Comparison of ENCODE assay signal across 8 cellular contexts in genomic region chr1:15696956-15697521, GRCh38. TPM values are rescaled to one million over a fixed set of nuclear protein-coding genes. Genes with fewer than 3 reads are reported as not detected.
DNase-seq lines count a peak whose midpoint lies in the region; ATAC-seq and TF ChIP-seq lines count a peak whose summit lies in the region.

No MANE protein-coding gene starts in this region.

- no peaks in the 10 kb centered on the region for H4K20me1 ChIP-seq in PC-3 (ENCODE audit: low read length)

- H3K4me1 Mint-ChIP-seq in CD8-positive, alpha-beta memory T cell: peaks cover 22 to 43% (median 34%) of the 10 kb centered on the region in 3 donors
- H3K4me1 Mint-ChIP-seq in activated CD8-positive, alpha-beta memory T cell treated with anti-CD3 and anti-CD28 coated beads, Interleukin-2, amount 10 ng/mL, durations not matched to agents 7 days and 5 days: peaks cover 23% of the 10 kb centered on the region

- BruUV-seq in PC-3 (replicated peaks; lab: Mats Ljungman, UMichigan): no TSS peak

- H3K9me2 ChIP-seq in PC-3 (replicated peaks; ENCODE audit: low read length): no peaks in the 10 kb centered on the region

- no peaks in the 10 kb centered on the region for H3K9me3 ChIP-seq in CD8-positive, alpha-beta memory T cell (ENCODE audit: low read length)
- H3K9me3 ChIP-seq in WERI-Rb-1 (ENCODE audit: severe bottlenecking): no peaks in the 10 kb centered on the region
- H3K9me3 ChIP-seq in PC-3 (ENCODE audit: low read length): no peaks in the 10 kb centered on the region

- peaks cover 31% of the 10 kb centered on the region for H3K79me2 ChIP-seq in PC-3 (ENCODE audit: low read length)

- peak overlapping the region; percentile 65 to 96 (median 90) for H3K27ac Mint-ChIP-seq in CD8-positive, alpha-beta memory T cell
- H3K27ac Mint-ChIP-seq in activated CD8-positive, alpha-beta memory T cell treated with anti-CD3 and anti-CD28 coated beads, Interleukin-2, amount 10 ng/mL, durations not matched to agents 7 days and 5 days: peak overlapping the region; percentile 94

- CTCF ChIA-PET in CD8-positive, alpha-beta memory T cell (lab: Charles Lee): interaction anchor here (1.0 to 1.9 kb wide), 4 partner anchors 12 to 43 kb away, joined by 3 to 6 read pairs (median 4); no protein-coding TSS in a partner anchor
- CTCF ChIA-PET in activated CD8-positive, alpha-beta memory T cell treated with anti-CD3 and anti-CD28 coated beads, Interleukin-2, amount 10 ng/mL, durations not matched to agents 7 days and 5 days (lab: Charles Lee): interaction anchor here (0.6 to 1.7 kb wide), 6 partner anchors 9 to 1654 kb away, joined by 3 to 4 read pairs (median 3); no protein-coding TSS in a partner anchor
- CTCF ChIA-PET in PC-3 (lab: Charles Lee): no interaction called here

- peak overlapping the region; percentile 14 to 85 (median 78) for H3K4me3 Mint-ChIP-seq in CD8-positive, alpha-beta memory T cell
- H3K4me3 Mint-ChIP-seq in activated CD8-positive, alpha-beta memory T cell treated with anti-CD3 and anti-CD28 coated beads, Interleukin-2, amount 10 ng/mL, durations not matched to agents 7 days and 5 days: peak overlapping the region; percentile 65

- H3K27ac ChIP-seq in CD8-positive, alpha-beta memory T cell (ENCODE audit: low read depth, low read length): no peak overlapping the region
- H3K27ac ChIP-seq in temporal lobe (ENCODE audit: low read depth, low read length) (peak overlapping the region; percentile 92), WERI-Rb-1 (no peak overlapping the region), PC-3 (ENCODE audit: low read length) (no peak overlapping the region)

- no peaks in the 10 kb centered on the region for H3F3A ChIP-seq in PC-3 (ENCODE audit: low read length, unreplicated experiment)

- TF ChIP-seq CTCF in WERI-Rb-1 (IDR thresholded peaks at IDR 0.05; ENCODE audit: low read depth, low read length): no peak
- TF ChIP-seq CTCF in PC-3 (conservative IDR thresholded peaks at IDR 0.05; ENCODE audit: low read depth, low read length): no peak

- no peaks in the 10 kb centered on the region for H3K27me3 ChIP-seq in CD8-positive, alpha-beta memory T cell (ENCODE audit: insufficient read depth, low read length, poor library complexity, severe bottlenecking)
- no peaks in the 10 kb centered on the region for H3K27me3 ChIP-seq in WERI-Rb-1 (ENCODE audit: insufficient read depth, low read depth, severe bottlenecking)
- no peaks in the 10 kb centered on the region for H3K27me3 ChIP-seq in PC-3 (ENCODE audit: low read length)

- H3K27me3 Mint-ChIP-seq in CD8-positive, alpha-beta memory T cell: no peaks in the 10 kb centered on the region
- no peaks in the 10 kb centered on the region for H3K27me3 Mint-ChIP-seq in activated CD8-positive, alpha-beta memory T cell treated with anti-CD3 and anti-CD28 coated beads, Interleukin-2, amount 10 ng/mL, durations not matched to agents 7 days and 5 days

- peak overlapping the region; percentile 32 for H3K4me3 ChIP-seq in CD8-positive, alpha-beta memory T cell (ENCODE audit: low read length)
- no peak overlapping the region for H3K4me3 ChIP-seq in WERI-Rb-1 (ENCODE audit: low read depth, low read length)
- no peak overlapping the region for H3K4me3 ChIP-seq in PC-3 (ENCODE audit: low read length)

- POLR2A ChIA-PET in CD8-positive, alpha-beta memory T cell (lab: Charles Lee): interaction anchor here (0.6 to 1.4 kb wide), 3 partner anchors 8 to 1227 kb away, joined by 3 to 5 read pairs (median 5); no protein-coding TSS in a partner anchor
- POLR2A ChIA-PET in PC-3 (lab: Charles Lee; ENCODE audit: unreplicated experiment): no interaction called here

- no peak overlapping the region for H3K4me2 ChIP-seq in PC-3 (ENCODE audit: low read length)

- ATAC-seq in GM19467 (IDR thresholded peaks at IDR 0.05; ENCODE audit: unreplicated experiment) (peak; percentile 88), HG03520 (IDR thresholded peaks at IDR 0.05; ENCODE audit: unreplicated experiment) (peak; percentile 81), left colon (peak; percentile 41), PC-3 (no peak)
- ATAC-seq in activated CD8-positive, alpha-beta memory T cell treated with anti-CD3 and anti-CD28 coated beads, Interleukin-2, amount 10 ng/mL, durations not matched to agents 7 days and 5 days: peak; percentile 79

- no peak overlapping the region for H2AFZ ChIP-seq in PC-3 (ENCODE audit: low read length)

- no peaks in the 10 kb centered on the region for H3K9me3 Mint-ChIP-seq in CD8-positive, alpha-beta memory T cell
- H3K9me3 Mint-ChIP-seq in activated CD8-positive, alpha-beta memory T cell treated with anti-CD3 and anti-CD28 coated beads, Interleukin-2, amount 10 ng/mL, durations not matched to agents 7 days and 5 days (ENCODE audit: low read depth): no peaks in the 10 kb centered on the region

- no peak overlapping the region for H3K9ac ChIP-seq in PC-3 (ENCODE audit: low read length)

- no peaks in the 10 kb centered on the region for H3K36me3 ChIP-seq in CD8-positive, alpha-beta memory T cell (ENCODE audit: insufficient read depth, low read length)
- peaks cover 21% of the 10 kb centered on the region for H3K36me3 ChIP-seq in WERI-Rb-1
- H3K36me3 ChIP-seq in PC-3 (ENCODE audit: low read depth, low read length): no peaks in the 10 kb centered on the region

- H3K36me3 Mint-ChIP-seq in CD8-positive, alpha-beta memory T cell: peaks cover 0 to 17% (median 3%) of the 10 kb centered on the region in 3 donors
- H3K36me3 Mint-ChIP-seq in activated CD8-positive, alpha-beta memory T cell treated with anti-CD3 and anti-CD28 coated beads, Interleukin-2, amount 10 ng/mL, durations not matched to agents 7 days and 5 days: peaks cover 14% of the 10 kb centered on the region

- H3K4me1 ChIP-seq in CD8-positive, alpha-beta memory T cell (ENCODE audit: insufficient read depth, low read length): peaks cover 24% of the 10 kb centered on the region
- no peaks in the 10 kb centered on the region for H3K4me1 ChIP-seq in PC-3 (ENCODE audit: insufficient read depth, low read length)

- intact Hi-C loops in left colon (cut with DNase I, micrococcal nuclease): no loop called here
- intact Hi-C loops in PC-3 (cut with micrococcal nuclease): no loop called here

- peak in 2 of 5 donors; percentile 22 to 61 for DNase-seq in CD8-positive, alpha-beta memory T cell
- DNase-seq in activated CD8-positive, alpha-beta memory T cell treated with anti-CD3 and anti-CD28 coated beads, Interleukin-2, amount 10 ng/mL, durations not matched to agents 7 days and 5 days: peak; percentile 58
- DNase-seq in left colon: peak in 1 of 2 donors; percentile 28
- DNase-seq in WERI-Rb-1: no peak
- DNase-seq in PC-3: no peak

RNA-seq across cellular contexts. Expression of gene PLEKHM2, which starts 12.9 kb away (rescaled TPM):
- 10 to 100 TPM; 55.8 to 56.3 TPM for total RNA-seq in CD8-positive, alpha-beta memory T cell
- polyA plus RNA-seq in CD8-positive, alpha-beta memory T cell: 8.3 TPM
- 10 to 100 TPM; 55.7 to 63.2 TPM for total RNA-seq in activated CD8-positive, alpha-beta memory T cell treated with anti-CD3 and anti-CD28 coated beads, Interleukin-2, amount 10 ng/mL, durations not matched to agents 7 days and 5 days
- total RNA-seq in left colon (10 to 100 TPM; 31.5 to 37.0 TPM), temporal lobe (30.0 TPM), PC-3 (2014; rRNA removed) (31.3 and 44.6 TPM in 2 replicates)

RNA-seq across cellular contexts. Expression of gene SLC25A34, which starts 39.0 kb away (rescaled TPM):
- total RNA-seq in CD8-positive, alpha-beta memory T cell: under 1 TPM; 0.93 to 0.94 TPM
- polyA plus RNA-seq in CD8-positive, alpha-beta memory T cell: 0.15 TPM
- total RNA-seq in activated CD8-positive, alpha-beta memory T cell treated with anti-CD3 and anti-CD28 coated beads, Interleukin-2, amount 10 ng/mL, durations not matched to agents 7 days and 5 days: under 1 TPM; 0.82 to 0.88 TPM
- total RNA-seq in left colon (10 to 100 TPM in 1 of 2 donors, 1 to 10 TPM in 1; 7.9 to 22.6 TPM), temporal lobe (0.49 TPM), PC-3 (2014; rRNA removed) (0.44 and 2.6 TPM in 2 replicates)

RNA-seq across cellular contexts. Expression of gene TMEM82, which starts 45.3 kb away (rescaled TPM):
- total RNA-seq in CD8-positive, alpha-beta memory T cell: not detected
- not detected for polyA plus RNA-seq in CD8-positive, alpha-beta memory T cell
- not detected for total RNA-seq in activated CD8-positive, alpha-beta memory T cell treated with anti-CD3 and anti-CD28 coated beads, Interleukin-2, amount 10 ng/mL, durations not matched to agents 7 days and 5 days
- total RNA-seq in left colon: 10 to 100 TPM; 13.1 to 18.6 TPM
- not detected for total RNA-seq in temporal lobe
- total RNA-seq in PC-3 (2014; rRNA removed): not detected in 2 replicates

Comparison
In these comparisons a context has a peak if more than half of its experiments do, and no peak if none do; other contexts are left out.
1. RNA of gene TMEM82, which starts 45.3 kb away (total RNA-seq): 13.1 to 18.6 TPM in left colon; not detected in CD8-positive, alpha-beta memory T cell, not detected in activated CD8-positive, alpha-beta memory T cell treated with anti-CD3 and anti-CD28 coated beads, Interleukin-2, amount 10 ng/mL, durations not matched to agents 7 days and 5 days, not detected in temporal lobe (single experiment) and not detected in PC-3; every median in the first group is over 10 times any median in the second.